ENCODE assay signal across 9 cellular contexts in genomic region chr10:125423569-125423968, GRCh38.
"Had no signal": no experiment of that assay in that cellular context is flagged by ENCODE, and none has a peak within 500 bp of the region (broad histone marks: within the 10 kb centered on the region; RNA-seq: fewer than 3 reads in every experiment).

No MANE protein-coding gene starts in this region.

- H3K27ac ChIP-seq: GM23248 had no signal

- H3K9me3 ChIP-seq: HAP-1 had no signal

- H3K36me3 ChIP-seq: HAP-1 had no signal

- H3K4me1 ChIP-seq: HAP-1 had no signal

- H3K4me3 ChIP-seq: GM23248, GM23338, HAP-1 had no signal

- ATAC-seq: GM23338, HCT116 had no signal

- DNase-seq: GM23248, GOT3, H7, H9, HCEC 1CT, HFFc6 had no signal
